ENCODE assay signal across 14 cellular contexts in the genomic region with DNA sequence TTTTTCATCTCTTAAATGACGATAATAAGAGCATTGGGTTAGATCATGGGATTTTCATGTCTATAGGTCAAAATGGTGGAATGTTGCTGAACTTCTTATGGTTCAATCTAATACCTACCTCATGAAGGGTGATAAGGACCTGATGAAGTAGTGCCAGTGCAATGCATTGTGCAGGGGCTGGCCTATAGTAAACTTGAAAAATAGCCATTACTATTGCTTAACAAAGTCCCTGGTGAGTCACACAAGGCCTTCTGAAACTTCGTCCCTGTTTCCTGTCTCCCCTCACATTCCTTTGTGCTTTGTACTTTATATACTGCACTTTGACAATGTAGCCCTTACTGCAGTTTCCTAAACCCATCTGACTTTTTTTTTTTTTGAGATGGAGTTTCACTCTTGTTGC.
DNase-seq lines count a peak whose midpoint lies in the region; ATAC-seq, FAIRE-seq and TF ChIP-seq lines count a peak whose summit lies in the region.
"Had no signal": no experiment of that assay in that cellular context is flagged by ENCODE, and none has a peak within 500 bp of the region (broad histone marks: within the 10 kb centered on the region; RNA-seq: fewer than 3 reads in every experiment).

No MANE protein-coding gene starts in this region.

- ATAC-seq in GM18868 (IDR thresholded peaks at IDR 0.05; ENCODE audit: unreplicated experiment) = no peak
- no peak for ATAC-seq in HG03378 (IDR thresholded peaks at IDR 0.05; ENCODE audit: unreplicated experiment)
- no peak for ATAC-seq in HG03354 (IDR thresholded peaks at IDR 0.05; ENCODE audit: poor library complexity, severe bottlenecking, unreplicated experiment)
- ATAC-seq: left lung had no signal

- in situ Hi-C loops in brain microvascular endothelial cell (cut with HindIII; ENCODE audit: low pct_ligation_motif_present, low sequenced_read_pairs) = no loop called here

- FAIRE-seq in HTR-8/SVneo (lab: Jason Lieb, UNC) = no peak
- FAIRE-seq: H1 had no signal

- no peak overlapping the region for H3K4me3 ChIP-seq in AG10803 (ENCODE audit: low read length)
- H3K4me3 ChIP-seq in brain microvascular endothelial cell (ENCODE audit: low read depth, low read length) = no peak overlapping the region
- H3K4me3 ChIP-seq: esophagus squamous epithelium, left lung had no signal

- DNase-seq in AG10803 (ENCODE audit: low read depth) = peak; percentile 83
- DNase-seq in HTR-8/SVneo (ENCODE audit: insufficient read length, low spot score) = peak; percentile 60
- peak; percentile 72 for DNase-seq in brain microvascular endothelial cell
- peak; percentile 73 for DNase-seq in islet precursor cell
- DNase-seq in NOMO-1 (lab: John Stamatoyannopoulos, UW; ENCODE audit: unreplicated experiment in 2 of 2) = no peak
- DNase-seq: activated CD4-positive, alpha-beta T cell treated with anti-CD3 and anti-CD28 coated beads for 4 hours; CD4-positive, alpha-beta T cell; esophagus squamous epithelium; left lung; NCI-H2081 treated with DMSO at 0.1 percent for 48 hours had no signal

- H3K36me3 ChIP-seq in brain microvascular endothelial cell (replicated peaks) = no peaks in the 10 kb centered on the region
- H3K36me3 ChIP-seq: esophagus squamous epithelium, left lung had no signal

- H3K27me3 ChIP-seq in brain microvascular endothelial cell (replicated peaks) = no peaks in the 10 kb centered on the region
- H3K27me3 ChIP-seq: esophagus squamous epithelium, left lung had no signal

- TF ChIP-seq CTCF in AG10803 (conservative IDR thresholded peaks at IDR 0.05; ENCODE audit: low read length) = no peak
- no peak for TF ChIP-seq CTCF in brain microvascular endothelial cell (IDR thresholded peaks at IDR 0.05; ENCODE audit: low read depth, low read length, missing control alignments)

- H3K27ac ChIP-seq in brain microvascular endothelial cell = no peak overlapping the region
- H3K27ac ChIP-seq: esophagus squamous epithelium, left lung had no signal

Comparison
In these comparisons a context has a peak if more than half of its experiments do, and no peak if none do; other contexts are left out.
1. DNase-seq: peak in AG10803 (single experiment), HTR-8/SVneo (single experiment), brain microvascular endothelial cell (single experiment) and islet precursor cell (single experiment); none in NOMO-1 (0 of 2).